ENCODE assay signal across 16 cellular contexts in the genomic region with DNA sequence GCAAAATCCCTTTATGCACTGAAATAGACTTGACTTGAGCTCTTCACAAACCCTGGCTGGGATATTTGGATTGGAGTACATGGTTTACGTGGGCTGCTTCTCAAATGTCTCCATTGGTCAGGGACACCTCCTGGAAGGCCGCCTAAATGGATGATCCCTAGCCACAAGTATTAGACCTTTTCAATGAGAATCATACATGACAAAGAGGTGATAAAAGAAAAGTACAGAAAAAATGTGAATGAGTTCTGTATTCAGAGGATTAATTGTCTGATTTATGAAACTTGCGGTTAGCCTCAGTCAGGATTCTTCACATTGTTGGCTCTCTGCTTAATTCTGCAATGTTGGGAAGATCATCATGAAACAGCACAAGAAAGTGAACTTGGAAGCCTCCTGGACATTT.
"Had no signal": no experiment of that assay in that cellular context is flagged by ENCODE, and none has a peak within 500 bp of the region (broad histone marks: within the 10 kb centered on the region; RNA-seq: fewer than 3 reads in every experiment).

No MANE protein-coding gene starts in this region.

- DNase-seq: activated CD4-positive, alpha-beta T cell treated with anti-CD3 and anti-CD28 coated beads, Interleukin-2, amount 50 U/mL, for 4 hours; activated CD4-positive, CD25-positive, alpha-beta regulatory T cell treated with anti-CD3 and anti-CD28 coated beads, Interleukin-2, amount 50 U/mL, for 72 hours; activated CD8-positive, alpha-beta memory T cell treated with anti-CD3 and anti-CD28 coated beads, Interleukin-2, amount 10 ng/mL, durations not matched to agents 7 days and 5 days; activated effector memory CD4-positive, alpha-beta T cell treated with Interleukin-2 at 50 U/mL for 16 hours; activated T-cell treated with anti-CD3 and anti-CD28 coated beads, Interleukin-2, amount 50 U/mL, for 24 hours; dorsolateral prefrontal cortex; esophagus squamous epithelium; gastrocnemius medialis; heart right ventricle; kidney; midbrain; naive B cell; pancreas had no signal

- H3K27me3 ChIP-seq: esophagus squamous epithelium, gastrocnemius medialis, heart right ventricle, pancreas, tibial nerve had no signal

- H3K4me1 Mint-ChIP-seq: activated CD8-positive, alpha-beta memory T cell treated with anti-CD3 and anti-CD28 coated beads, Interleukin-2, amount 10 ng/mL, durations not matched to agents 7 days and 5 days; activated naive CD4-positive, alpha-beta T cell treated with anti-CD3 and anti-CD28 coated beads, Interleukin-2, amount 50 U/mL, for 24 hours; naive B cell had no signal

- H3K27ac Mint-ChIP-seq: activated CD8-positive, alpha-beta memory T cell treated with anti-CD3 and anti-CD28 coated beads, Interleukin-2, amount 10 ng/mL, durations not matched to agents 7 days and 5 days; activated naive CD4-positive, alpha-beta T cell treated with anti-CD3 and anti-CD28 coated beads, Interleukin-2, amount 50 U/mL, for 24 hours; activated T-cell treated with anti-CD3 and anti-CD28 coated beads, Interleukin-2, amount 50 U/mL, for 24 hours; naive B cell had no signal

- H3K36me3 ChIP-seq: esophagus squamous epithelium, gastrocnemius medialis, heart right ventricle, pancreas, tibial nerve had no signal

- H3K27me3 Mint-ChIP-seq: activated CD8-positive, alpha-beta memory T cell treated with anti-CD3 and anti-CD28 coated beads, Interleukin-2, amount 10 ng/mL, durations not matched to agents 7 days and 5 days; activated naive CD4-positive, alpha-beta T cell treated with anti-CD3 and anti-CD28 coated beads, Interleukin-2, amount 50 U/mL, for 24 hours; activated T-cell treated with anti-CD3 and anti-CD28 coated beads, Interleukin-2, amount 50 U/mL, for 24 hours; naive B cell had no signal

- H3K4me3 ChIP-seq: dorsolateral prefrontal cortex, esophagus squamous epithelium, gastrocnemius medialis, heart right ventricle, pancreas, smooth muscle cell, tibial nerve had no signal

- H3K9me3 Mint-ChIP-seq: activated naive CD4-positive, alpha-beta T cell treated with anti-CD3 and anti-CD28 coated beads, Interleukin-2, amount 50 U/mL, for 24 hours had no signal

- H3K4me2 ChIP-seq: smooth muscle cell had no signal

- H3K4me1 ChIP-seq: esophagus squamous epithelium, gastrocnemius medialis, heart right ventricle, pancreas, tibial nerve had no signal

- ATAC-seq: activated CD8-positive, alpha-beta memory T cell treated with anti-CD3 and anti-CD28 coated beads, Interleukin-2, amount 10 ng/mL, durations not matched to agents 7 days and 5 days; gastrocnemius medialis; heart right ventricle had no signal

- H3K27ac ChIP-seq: dorsolateral prefrontal cortex, esophagus squamous epithelium, gastrocnemius medialis, heart right ventricle, pancreas, tibial nerve had no signal

- FAIRE-seq: kidney, pancreas had no signal

- H3K36me3 Mint-ChIP-seq: activated CD8-positive, alpha-beta memory T cell treated with anti-CD3 and anti-CD28 coated beads, Interleukin-2, amount 10 ng/mL, durations not matched to agents 7 days and 5 days; activated naive CD4-positive, alpha-beta T cell treated with anti-CD3 and anti-CD28 coated beads, Interleukin-2, amount 50 U/mL, for 24 hours had no signal

- H3K4me3 Mint-ChIP-seq: activated CD8-positive, alpha-beta memory T cell treated with anti-CD3 and anti-CD28 coated beads, Interleukin-2, amount 10 ng/mL, durations not matched to agents 7 days and 5 days; activated naive CD4-positive, alpha-beta T cell treated with anti-CD3 and anti-CD28 coated beads, Interleukin-2, amount 50 U/mL, for 24 hours; activated T-cell treated with anti-CD3 and anti-CD28 coated beads, Interleukin-2, amount 50 U/mL, for 24 hours; naive B cell had no signal

- H3K9me3 ChIP-seq: esophagus squamous epithelium, gastrocnemius medialis, pancreas had no signal
